Comparison of ENCODE assay signal across 28 cellular contexts in genomic region chr10:113894581-113894980, GRCh38.
"Had no signal": no experiment of that assay in that cellular context is flagged by ENCODE, and none has a peak within 500 bp of the region (broad histone marks: within the 10 kb centered on the region; RNA-seq: fewer than 3 reads in every experiment).

No MANE protein-coding gene starts in this region.

- DNase-seq: activated CD4-positive, alpha-beta memory T cell treated with anti-CD3 and anti-CD28 coated beads, Interleukin-2, amount 10 ng/mL, durations not matched to agents 7 days and 5 days; activated CD4-positive, alpha-beta T cell treated with anti-CD3 and anti-CD28 coated beads for 1 hour; activated CD4-positive, alpha-beta T cell treated with anti-CD3 and anti-CD28 coated beads for 48 hours; activated CD4-positive, CD25-positive, alpha-beta regulatory T cell; activated CD8-positive, alpha-beta memory T cell treated with anti-CD3 and anti-CD28 coated beads for 24 hours; activated CD8-positive, alpha-beta memory T cell treated with anti-CD3 and anti-CD28 coated beads, Interleukin-2, amount 10 ng/mL, durations not matched to agents 7 days and 5 days; activated CD8-positive, alpha-beta memory T cell treated with anti-CD3 and anti-CD28 coated beads, Interleukin-2, amount 50 U/mL, for 48 hours; activated effector memory CD4-positive, alpha-beta T cell treated with Interleukin-2 at 50 U/mL for 16 hours; activated naive CD4-positive, alpha-beta T cell treated with anti-CD3 and anti-CD28 coated beads, Interleukin-2, amount 10 ng/mL, durations not matched to agents 7 days and 5 days; activated naive CD8-positive, alpha-beta T cell treated with anti-CD3 and anti-CD28 coated beads, Interleukin-2, amount 50 U/mL, for 24 hours; activated T-cell treated with anti-CD3 and anti-CD28 coated beads, Interleukin-2, amount 50 U/mL, for 48 hours; aorta; brain microvascular endothelial cell; Karpas-422; KBM-7; NCI-H1105 treated with DMSO at 0.1 percent for 48 hours; NCI-H1436; NCI-H1694 treated with DMSO at 0.1 percent for 48 hours; NCI-H2029; NCI-H510A; NCI-H526; NCI-H748 treated with DMSO at 0.1 percent for 48 hours; NK-92 treated with Interleukin-12 subunit alpha and Interleukin-12 subunit beta, amount 100 ng/mL, for 24 hours; SIG-M5; SW 1271; T1000; WERI-Rb-1 had no signal

- ATAC-seq: activated CD8-positive, alpha-beta memory T cell treated with anti-CD3 and anti-CD28 coated beads, Interleukin-2, amount 10 ng/mL, durations not matched to agents 7 days and 5 days; activated naive CD8-positive, alpha-beta T cell treated with anti-CD3 and anti-CD28 coated beads, Interleukin-2, amount 50 U/mL, for 24 hours; Right ventricle myocardium inferior had no signal
